Comparison of ENCODE assay signal across 8 cellular contexts in the genomic region with DNA sequence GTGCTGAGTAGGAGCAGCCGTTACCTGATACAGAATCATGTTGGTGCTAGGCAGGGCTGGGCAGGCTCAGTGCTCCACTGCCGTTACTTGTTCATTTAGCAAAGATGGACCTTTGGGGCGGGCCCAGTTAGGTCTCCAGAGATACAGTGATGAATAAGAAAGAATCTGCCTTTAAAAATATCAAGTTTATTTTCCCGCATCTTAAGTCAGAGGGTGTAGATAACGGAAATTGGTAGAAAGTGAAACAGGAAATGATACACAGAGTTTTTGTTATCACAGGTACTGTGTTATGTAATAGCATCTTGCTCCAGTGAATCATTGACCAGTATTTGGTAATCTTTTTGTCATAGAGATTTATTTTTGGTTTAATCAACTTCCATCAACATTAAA.
DNase-seq lines count a peak whose midpoint lies in the region; ATAC-seq lines count a peak whose summit lies in the region.

No MANE protein-coding gene starts in this region.

- DNase-seq in T-helper 2 cell (peak in 3 of 5 experiments; percentile 32 to 64 (median 60)), iris pigment epithelial cell (ENCODE audit: low read depth) (peak; percentile 47), hippocampal formation (lab: John Stamatoyannopoulos, UW) (no peak), cerebellar cortex (ENCODE audit: low spot score) (no peak), KBM-7 (no peak)

- in situ Hi-C loops in KBM-7 (cut with MboI; ENCODE audit: low pct_unique_long_range_greater_than_20kb, low sequenced_read_pairs) = no loop called here

- peak; percentile 23 for ATAC-seq in GM18499 (IDR thresholded peaks at IDR 0.05; ENCODE audit: insufficient read depth, unreplicated experiment)
- ATAC-seq in HG02852 (IDR thresholded peaks at IDR 0.05; ENCODE audit: unreplicated experiment) = peak; percentile 15
- no peak for ATAC-seq in HG03521 (IDR thresholded peaks at IDR 0.05; ENCODE audit: unreplicated experiment)

Comparison
In these comparisons a context has a peak if more than half of its experiments do, and no peak if none do; other contexts are left out.
1. DNase-seq: peak in T-helper 2 cell (3 of 5) and iris pigment epithelial cell (single experiment); none in hippocampal formation (0 of 2), cerebellar cortex (single experiment) and KBM-7 (single experiment).